8 cellular contexts compared by ENCODE assay signal in the genomic region with DNA sequence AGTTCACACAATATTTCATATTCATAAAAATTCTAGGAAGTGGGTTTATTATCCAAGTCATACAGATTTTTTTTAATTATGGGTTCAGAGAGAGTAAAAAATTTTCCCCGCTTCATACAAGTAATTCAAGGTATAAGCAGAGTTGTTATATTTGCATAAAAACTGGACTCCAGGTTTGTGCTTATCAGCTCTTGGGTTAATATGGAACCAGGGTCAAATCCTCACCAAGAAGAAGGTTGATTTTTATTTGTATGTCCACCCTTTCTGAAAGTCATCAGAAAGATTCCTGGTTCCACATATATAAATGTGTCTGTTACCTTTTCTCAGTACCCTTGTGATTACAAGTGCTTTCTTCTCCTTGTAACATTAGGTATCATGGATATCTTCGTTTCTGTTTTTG.
"Had no signal": no experiment of that assay in that cellular context is flagged by ENCODE, and none has a peak within 500 bp of the region (broad histone marks: within the 10 kb centered on the region; RNA-seq: fewer than 3 reads in every experiment).

No MANE protein-coding gene starts in this region.

- H3K4me3 ChIP-seq: GM12878 had no signal

- DNase-seq: GDM1, GF-D8 had no signal

- ATAC-seq: GM12878 had no signal

- FAIRE-seq: G401.6, GM12878, GM12891, GM12892, GM18507, GM19239 had no signal
